Comparison of ENCODE assay signal across 8 cellular contexts in the genomic region with DNA sequence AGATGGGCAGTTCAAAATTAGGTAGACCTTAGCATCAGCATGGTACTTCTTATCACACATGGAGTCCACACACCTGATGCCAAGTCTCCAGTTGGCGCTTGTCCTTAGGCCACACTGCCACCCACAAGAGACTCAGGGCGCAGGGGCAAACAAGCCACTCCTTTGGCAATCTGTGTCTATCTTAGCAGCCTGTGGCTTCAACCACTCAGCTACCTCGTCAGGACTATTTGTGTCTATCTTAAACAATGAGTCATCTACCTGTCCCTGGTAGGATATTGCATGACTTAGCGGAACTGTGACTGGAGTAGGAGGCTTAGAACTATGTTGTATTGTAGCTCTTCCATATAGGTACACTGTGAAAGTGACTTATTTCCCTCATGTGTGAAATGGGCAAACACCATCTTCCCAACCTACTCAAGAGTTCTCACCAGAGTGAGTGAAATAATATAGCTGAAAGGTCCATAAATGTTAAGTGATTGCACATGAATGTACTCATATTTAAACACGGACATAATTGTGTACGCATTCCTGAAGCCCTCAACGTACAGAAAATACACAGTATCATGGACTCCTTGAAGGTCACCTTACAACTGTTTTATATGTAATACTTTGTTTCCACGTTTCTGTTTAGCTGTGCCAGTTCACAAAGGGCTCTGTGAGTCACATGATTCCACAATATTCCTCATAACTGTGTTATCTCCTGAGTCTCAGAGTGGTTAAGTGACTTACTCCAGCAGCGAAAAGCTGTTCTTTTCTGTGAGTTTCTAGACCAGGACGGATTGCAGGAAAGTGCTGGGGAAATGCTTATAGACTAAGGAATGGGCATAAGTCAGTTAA. TPM values are rescaled to one million over a fixed set of nuclear protein-coding genes. Genes with fewer than 3 reads are reported as not detected.
DNase-seq lines count a peak whose midpoint lies in the region; ATAC-seq and TF ChIP-seq lines count a peak whose summit lies in the region.

No MANE protein-coding gene starts in this region.

- H3K36me3 Mint-ChIP-seq in activated T-cell treated with anti-CD3 and anti-CD28 coated beads, Interleukin-2, amount 50 U/mL, for 24 hours (ENCODE audit: low read depth) = peaks cover 60% of the 10 kb centered on the region

- H3K27ac ChIP-seq in sigmoid colon = peak overlapping the region; percentile 92 to 97 (median 94)

- H3K4me1 ChIP-seq in sigmoid colon = peaks cover 0 to 37% (median 19%) of the 10 kb centered on the region in 4 donors

- peak overlapping the region; percentile 93 for H3K27ac Mint-ChIP-seq in activated T-cell treated with anti-CD3 and anti-CD28 coated beads, Interleukin-2, amount 50 U/mL, for 24 hours

- peaks cover 46% of the 10 kb centered on the region for H3K4me1 Mint-ChIP-seq in activated T-cell treated with anti-CD3 and anti-CD28 coated beads, Interleukin-2, amount 50 U/mL, for 24 hours (ENCODE audit: low read depth)

- DNase-seq in AG09309 (ENCODE audit: low read depth) (no peak), HT-29 (ENCODE audit: low spot score) (peak; percentile 79), glomerular visceral epithelial cell (ENCODE audit: extremely low spot score) (peak; percentile 38), sigmoid colon (no peak), ACHN (no peak), 8988T (no peak)
- DNase-seq in activated T-cell treated with anti-CD3 and anti-CD28 coated beads, Interleukin-2, amount 50 U/mL, for 24 hours = peak; percentile 40

- TF ChIP-seq EP300 in sigmoid colon (IDR thresholded peaks at IDR 0.05) = no peak

- no peak for ATAC-seq in GM21825 (IDR thresholded peaks at IDR 0.05; ENCODE audit: unreplicated experiment)

- no peaks in the 10 kb centered on the region for H3K9me3 ChIP-seq in sigmoid colon

- intact Hi-C loops in sigmoid colon (cut with DNase I) = loop anchor here (5.0 kb wide), 1 partner anchor 95 kb away; no protein-coding TSS in a partner anchor

- 12 to 36% methylated on average over 10 of the region's 10 CpGs for WGBS in sigmoid colon, 2 donors

- H3K27me3 ChIP-seq in sigmoid colon = no peaks in the 10 kb centered on the region

- H3K36me3 ChIP-seq in sigmoid colon = peaks cover 16 to 48% (median 30%) of the 10 kb centered on the region in 4 donors

- H3K9me3 Mint-ChIP-seq in activated T-cell treated with anti-CD3 and anti-CD28 coated beads, Interleukin-2, amount 50 U/mL, for 24 hours = no peaks in the 10 kb centered on the region

- H3K4me3 ChIP-seq in AG09309 (ENCODE audit: control insufficient read depth, low read depth, low read length) = peak overlapping the region; percentile 57
- peak overlapping the region; percentile 67 to 83 (median 80) for H3K4me3 ChIP-seq in sigmoid colon

- H3K4me3 Mint-ChIP-seq in activated T-cell treated with anti-CD3 and anti-CD28 coated beads, Interleukin-2, amount 50 U/mL, for 24 hours = peak overlapping the region; percentile 95

- no peaks in the 10 kb centered on the region for H3K27me3 Mint-ChIP-seq in activated T-cell treated with anti-CD3 and anti-CD28 coated beads, Interleukin-2, amount 50 U/mL, for 24 hours

- no peak for TF ChIP-seq CTCF in AG09309 (IDR thresholded peaks at IDR 0.05; ENCODE audit: control insufficient read depth, insufficient read depth, low read depth, low read length, missing control alignments)
- TF ChIP-seq CTCF in sigmoid colon (IDR thresholded peaks at IDR 0.05) = no peak

- in situ Hi-C loops in ACHN (cut with HindIII; ENCODE audit: low pct_ligation_motif_present, low pct_unique_long_range_greater_than_20kb, low sequenced_read_pairs) = no loop called here

- TF ChIP-seq POLR2A in sigmoid colon (IDR thresholded peaks at IDR 0.05) = no peak

RNA-seq across cellular contexts. Expression of a gene that starts 1.6 kb away (rescaled TPM):
- total RNA-seq in HT-29 (2014; rRNA removed; shearing (Covaris generic)) = 68.4 and 76.3 TPM in 2 replicates
- 10 to 100 TPM; 31.9 to 40.0 (median 36.1) TPM for total RNA-seq in sigmoid colon
- polyA plus RNA-seq in sigmoid colon = 10 to 100 TPM; 19.2 to 38.7 (median 27.6) TPM

Comparison
In these comparisons a context has a peak if more than half of its experiments do, and no peak if none do; other contexts are left out.
1. DNase-seq: peak in HT-29 (single experiment), activated T-cell treated with anti-CD3 and anti-CD28 coated beads, Interleukin-2, amount 50 U/mL, for 24 hours (single experiment) and glomerular visceral epithelial cell (single experiment); none in AG09309 (single experiment), sigmoid colon (single experiment), ACHN (single experiment) and 8988T (single experiment).